13 cellular contexts compared by ENCODE assay signal in the genomic region with DNA sequence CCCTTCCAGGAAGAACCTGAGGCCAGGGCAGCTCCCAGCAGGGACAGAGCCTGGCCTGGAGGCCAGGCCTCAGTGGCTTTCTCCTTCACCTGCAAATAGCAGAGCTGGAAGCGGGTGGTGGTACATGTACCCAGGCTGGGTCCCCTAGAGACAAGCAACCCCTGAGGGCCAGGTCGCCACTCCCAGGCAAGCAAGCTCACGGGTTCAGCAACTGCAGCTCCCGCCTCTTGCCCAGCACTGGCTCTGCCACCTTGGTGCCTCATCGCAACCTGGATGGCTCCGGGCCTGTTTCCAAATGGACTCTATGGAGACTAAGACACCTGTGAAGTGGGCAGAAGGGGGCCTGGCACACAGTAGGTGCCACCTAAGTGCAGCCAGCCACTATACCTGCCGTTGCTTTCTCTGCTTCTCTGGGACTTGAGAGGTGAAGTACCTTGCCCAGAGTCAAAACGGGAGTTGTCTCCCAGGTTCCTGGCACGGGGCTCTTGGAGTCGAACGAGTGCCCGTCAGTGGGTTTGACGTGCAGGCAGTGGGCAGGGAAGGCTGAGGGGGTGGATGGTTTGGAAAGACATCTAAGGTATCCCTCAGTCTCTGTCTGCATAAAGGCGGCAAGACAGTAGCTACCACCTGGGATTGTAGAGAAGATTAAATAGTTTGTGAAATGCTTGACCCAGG. TPM values are rescaled to one million over a fixed set of nuclear protein-coding genes. Genes with fewer than 3 reads are reported as not detected.
A peak's percentile ranks its signal among the peaks of the same experiment; 100 is the strongest.
DNase-seq lines count a peak whose midpoint lies in the region; TF ChIP-seq lines count a peak whose summit lies in the region.
"Had no signal": no experiment of that assay in that cellular context is flagged by ENCODE, and none has a peak within 500 bp of the region (broad histone marks: within the 10 kb centered on the region; RNA-seq: fewer than 3 reads in every experiment).

No MANE protein-coding gene starts in this region.

- intact Hi-C loops in cardiac septum (cut with DNase I) = no loop called here

- peaks cover 21% of the 10 kb centered on the region for H4K20me1 ChIP-seq in osteoblast (ENCODE audit: insufficient read depth, low read length)

- no peaks in the 10 kb centered on the region for H3K9me3 Mint-ChIP-seq in CD8-positive, alpha-beta memory T cell

- TF ChIP-seq CTCF in HEK293 (tag by site-specific recombination; IDR thresholded peaks at IDR 0.05) = no peak
- TF ChIP-seq CTCF in osteoblast (IDR thresholded peaks at IDR 0.05; ENCODE audit: extremely low read depth, low read depth, low read length) = no peak

- H3K36me3 Mint-ChIP-seq in CD8-positive, alpha-beta memory T cell = peaks cover 0 to 3% (median 0%) of the 10 kb centered on the region in 3 donors
- H3K36me3 Mint-ChIP-seq: CD14-positive monocyte had no signal

- H3K4me3 ChIP-seq in CD8-positive, alpha-beta memory T cell (ENCODE audit: low read length) = no peak overlapping the region
- no peak overlapping the region for H3K4me3 ChIP-seq in HEK293 (ENCODE audit: low read depth, low read length)
- no peak overlapping the region for H3K4me3 ChIP-seq in osteoblast (ENCODE audit: insufficient read depth, low read length)

- H3K4me2 ChIP-seq in osteoblast (ENCODE audit: insufficient read depth, low read length) = no peak overlapping the region

- H3K27me3 ChIP-seq in CD8-positive, alpha-beta memory T cell (ENCODE audit: insufficient read depth, low read length, poor library complexity, severe bottlenecking) = peaks cover 13% of the 10 kb centered on the region
- peaks cover 47% of the 10 kb centered on the region for H3K27me3 ChIP-seq in osteoblast (ENCODE audit: insufficient read depth, low read length)

- no peak overlapping the region for H2AFZ ChIP-seq in osteoblast (ENCODE audit: low read length)

- no peaks in the 10 kb centered on the region for H3K79me2 ChIP-seq in osteoblast (ENCODE audit: insufficient read depth, low read length)

- no peak for DNase-seq in CD8-positive, alpha-beta memory T cell
- peak; percentile 39 for DNase-seq in ecto neural progenitor cell (ENCODE audit: low spot score)
- peak; percentile 85 for DNase-seq in osteoblast (ENCODE audit: insufficient read length, low spot score, missing footprints)
- DNase-seq in anterior cingulate cortex (lab: John Stamatoyannopoulos, UW) = no peak
- no peak for DNase-seq in NCI-H2081 treated with DMSO at 0.1 percent for 48 hours (lab: John Stamatoyannopoulos, UW)
- DNase-seq in SKM-1 (lab: John Stamatoyannopoulos, UW; ENCODE audit: unreplicated experiment) = no peak
- DNase-seq in cardiac septum (ENCODE audit: low spot score) = no peak
- DNase-seq: DMS79, NCI-H146, NCI-H526 treated with DMSO at 0.1 percent for 48 hours, SIG-M5 had no signal

- peaks cover 32 to 61% of the 10 kb centered on the region in 2 donors for H3K27me3 Mint-ChIP-seq in CD8-positive, alpha-beta memory T cell

- H3K27ac Mint-ChIP-seq in CD8-positive, alpha-beta memory T cell = peak overlapping the region in 1 of 8 donors; percentile 43
- H3K27ac Mint-ChIP-seq: CD14-positive monocyte had no signal

- H3K4me1 ChIP-seq in CD8-positive, alpha-beta memory T cell (ENCODE audit: insufficient read depth, low read length) = peaks cover 9% of the 10 kb centered on the region
- H3K4me1 ChIP-seq in HEK293 (ENCODE audit: control insufficient read depth, insufficient read depth, low read length) = no peaks in the 10 kb centered on the region; the same call in 1 of the 2 replicates
- peaks cover 11% of the 10 kb centered on the region for H3K4me1 ChIP-seq in osteoblast (ENCODE audit: insufficient read depth, low read length)

- POLR2A ChIA-PET in CD8-positive, alpha-beta memory T cell (lab: Charles Lee) = no interaction called here
- POLR2A ChIA-PET in HEK293 (lab: Yijun Ruan, JAX) = no interaction called here

- CTCF ChIA-PET in CD8-positive, alpha-beta memory T cell (lab: Charles Lee) = interaction anchor here (0.6 kb wide), 1 partner anchor 69 kb away, joined by 3 read pairs; no protein-coding TSS in a partner anchor
- CTCF ChIA-PET in HEK293 (lab: Yijun Ruan, JAX) = interaction anchor here (0.7 to 2.1 kb wide), 5 partner anchors 15 to 525 kb away, joined by 3 to 10 read pairs (median 4); no protein-coding TSS in a partner anchor

- H3K27ac ChIP-seq in CD8-positive, alpha-beta memory T cell (ENCODE audit: low read depth, low read length) = no peak overlapping the region
- H3K27ac ChIP-seq in HEK293 (ENCODE audit: extremely low read depth, low read depth, low read length) (no peak overlapping the region), osteoblast (ENCODE audit: low read depth, low read length) (no peak overlapping the region)

- no peaks in the 10 kb centered on the region for H3K36me3 ChIP-seq in CD8-positive, alpha-beta memory T cell (ENCODE audit: insufficient read depth, low read length)
- H3K36me3 ChIP-seq in HEK293 (ENCODE audit: control insufficient read depth in 2 of 2, insufficient read depth in 1 of 2, low read length in 2 of 2) (no peaks in the 10 kb centered on the region), osteoblast (ENCODE audit: insufficient read depth, low read length) (no peaks in the 10 kb centered on the region)

- H3K9me3 ChIP-seq in CD8-positive, alpha-beta memory T cell (ENCODE audit: low read length) = no peaks in the 10 kb centered on the region
- H3K9me3 ChIP-seq in HEK293 (ENCODE audit: control insufficient read depth, insufficient read depth, low read depth, low read length) (no peaks in the 10 kb centered on the region), osteoblast (ENCODE audit: low read depth, low read length) (no peaks in the 10 kb centered on the region)

- peak overlapping the region in 4 of 7 donors; percentile 29 to 74 (median 40) for H3K4me3 Mint-ChIP-seq in CD8-positive, alpha-beta memory T cell

- peaks cover 16 to 19% (median 19%) of the 10 kb centered on the region in 3 donors for H3K4me1 Mint-ChIP-seq in CD8-positive, alpha-beta memory T cell

TF ChIP-seq in HEK293, 187 proteins besides CTCF, POLR2A, EP300 and RAD21:
- TF ChIP-seq ZNF157 (tag by site-specific recombination; IDR thresholded peaks at IDR 0.05) = no peak
- no peak for TF ChIP-seq GLI4 (tag by site-specific recombination; IDR thresholded peaks at IDR 0.05)
- TF ChIP-seq ZNF341 (tag by site-specific recombination; IDR thresholded peaks at IDR 0.05; ENCODE audit: low read depth) = peak; percentile 8; the same call in 1 of the 2 replicates
- no peak for TF ChIP-seq BCL11A (tag by site-specific recombination; IDR thresholded peaks at IDR 0.05; ENCODE audit: low read depth)
- no peak for TF ChIP-seq ZBTB21 (tag by site-specific recombination; IDR thresholded peaks at IDR 0.05)
- TF ChIP-seq, protein P1, sequence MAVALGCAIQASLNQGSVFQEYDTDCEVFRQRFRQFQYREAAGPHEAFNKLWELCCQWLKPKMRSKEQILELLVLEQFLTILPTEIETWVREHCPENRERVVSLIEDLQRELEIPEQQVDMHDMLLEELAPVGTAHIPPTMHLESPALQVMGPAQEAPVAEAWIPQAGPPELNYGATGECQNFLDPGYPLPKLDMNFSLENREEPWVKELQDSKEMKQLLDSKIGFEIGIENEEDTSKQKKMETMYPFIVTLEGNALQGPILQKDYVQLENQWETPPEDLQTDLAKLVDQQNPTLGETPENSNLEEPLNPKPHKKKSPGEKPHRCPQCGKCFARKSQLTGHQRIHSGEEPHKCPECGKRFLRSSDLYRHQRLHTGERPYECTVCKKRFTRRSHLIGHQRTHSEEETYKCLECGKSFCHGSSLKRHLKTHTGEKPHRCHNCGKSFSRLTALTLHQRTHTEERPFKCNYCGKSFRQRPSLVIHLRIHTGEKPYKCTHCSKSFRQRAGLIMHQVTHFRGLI (tag by site-specific recombination; IDR thresholded peaks at IDR 0.05) = no peak
- no peak for TF ChIP-seq ZFP37 (tag by site-specific recombination; IDR thresholded peaks at IDR 0.05)
- TF ChIP-seq HOXA7 (CRISPR knock-in tag; IDR thresholded peaks at IDR 0.05; ENCODE audit: borderline replicate concordance) = no peak

RNA-seq across cellular contexts. Expression of a gene that starts 2.4 kb away (rescaled TPM):
- total RNA-seq in CD8-positive, alpha-beta memory T cell = not detected
- 2.3 TPM for polyA plus RNA-seq in CD8-positive, alpha-beta memory T cell
- 1.1 and 1.5 TPM in 2 replicates for total RNA-seq in osteoblast
- total RNA-seq in cardiac septum = 0.81 TPM
- polyA plus RNA-seq: CD14-positive monocyte had no signal

RNA-seq across cellular contexts. Expression of a gene that starts 51.0 kb away (rescaled TPM):
- total RNA-seq in CD8-positive, alpha-beta memory T cell = 10 to 100 TPM; 20.9 TPM
- 4.9 TPM for polyA plus RNA-seq in CD8-positive, alpha-beta memory T cell
- total RNA-seq in osteoblast (10.9 and 14.8 TPM in 2 replicates), cardiac septum (21.8 TPM)

Comparison
In these comparisons a context has a peak if more than half of its experiments do, and no peak if none do; other contexts are left out.
1. DNase-seq: peak in ecto neural progenitor cell (single experiment) and osteoblast (single experiment); none in CD8-positive, alpha-beta memory T cell (0 of 5), anterior cingulate cortex (0 of 58), NCI-H2081 treated with DMSO at 0.1 percent for 48 hours (single experiment), SKM-1 (single experiment) and cardiac septum (single experiment).